Comparison of ENCODE assay signal across 9 cellular contexts in genomic region chr1:64986903-64987871, GRCh38. TPM values are rescaled to one million over a fixed set of nuclear protein-coding genes. Genes with fewer than 3 reads are reported as not detected.
DNase-seq lines count a peak whose midpoint lies in the region; ATAC-seq and TF ChIP-seq lines count a peak whose summit lies in the region.
"Had no signal": no experiment of that assay in that cellular context is flagged by ENCODE, and none has a peak within 500 bp of the region (broad histone marks: within the 10 kb centered on the region; RNA-seq: fewer than 3 reads in every experiment).

No MANE protein-coding gene starts in this region.

- H3K4me1 ChIP-seq in BLaER1 treated with 17β-estradiol and CSF1 and Interleukin-3, amounts not matched to agents 10 nM and 100 nM = peaks cover 15 to 33% (median 22%) of the 10 kb centered on the region in 10 experiments

- intact Hi-C loops in Right ventricle myocardium inferior (cut with DNase I) = no loop called here

- peak; percentile 98 for ATAC-seq in GM19372 (IDR thresholded peaks at IDR 0.05; ENCODE audit: low read depth, unreplicated experiment)
- ATAC-seq in HG03139 (IDR thresholded peaks at IDR 0.05; ENCODE audit: unreplicated experiment) = peak; percentile 97
- ATAC-seq in Right ventricle myocardium inferior = no peak

- peak overlapping the region in 2 of 11 experiments; percentile 15 to 29; a peak in 3 of 22 replicates for H3K9ac ChIP-seq in BLaER1 treated with 17β-estradiol and CSF1 and Interleukin-3, amounts not matched to agents 10 nM and 100 nM

- no peaks in the 10 kb centered on the region for H3K27me3 ChIP-seq in BLaER1 treated with 17β-estradiol and CSF1 and Interleukin-3, amounts not matched to agents 10 nM and 100 nM

- no peak for TF ChIP-seq CTCF in epithelial cell of proximal tubule (conservative IDR thresholded peaks at IDR 0.05; ENCODE audit: low read depth, low read length)

- H3K4me3 ChIP-seq in BLaER1 treated with 17β-estradiol and CSF1 and Interleukin-3, amounts not matched to agents 10 nM and 100 nM = no peak overlapping the region
- H3K4me3 ChIP-seq in epithelial cell of proximal tubule (ENCODE audit: low read depth, low read length) = no peak overlapping the region

- no peaks in the 10 kb centered on the region for H3K9me3 ChIP-seq in BLaER1 treated with 17β-estradiol and CSF1 and Interleukin-3, amounts not matched to agents 10 nM and 100 nM (replicated peaks in 1 of 11)

- H3K27ac ChIP-seq in BLaER1 treated with 17β-estradiol and CSF1 and Interleukin-3, amounts not matched to agents 10 nM and 100 nM = peak overlapping the region in 6 of 11 experiments; percentile 14 to 67 (median 45); a peak in 10 of 22 replicates

- no peaks in the 10 kb centered on the region for H3K36me3 ChIP-seq in BLaER1 treated with 17β-estradiol and CSF1 and Interleukin-3, amounts not matched to agents 10 nM and 100 nM

- H4K20me1 ChIP-seq in BLaER1 treated with 17β-estradiol and CSF1 and Interleukin-3, amounts not matched to agents 10 nM and 100 nM = no peaks in the 10 kb centered on the region

- DNase-seq in epithelial cell of proximal tubule (ENCODE audit: low read depth) = peak; percentile 93
- no peak for DNase-seq in NK-92 (lab: John Stamatoyannopoulos, UW; ENCODE audit: unreplicated experiment)
- no peak for DNase-seq in NCI-H2081 (lab: John Stamatoyannopoulos, UW)
- DNase-seq in Right ventricle myocardium inferior (ENCODE audit: missing footprints) = no peak
- DNase-seq in AG08395 (ENCODE audit: low spot score) = no peak
- DNase-seq: DND-41 had no signal

- peak overlapping the region in 9 of 11 experiments; percentile 5 to 89 (median 52); a peak in 13 of 22 replicates for H3K4me2 ChIP-seq in BLaER1 treated with 17β-estradiol and CSF1 and Interleukin-3, amounts not matched to agents 10 nM and 100 nM

RNA-seq across cellular contexts. Expression of gene JAK1, which starts 20.8 kb away (rescaled TPM):
- 77.5 and 110 TPM in 2 replicates for total RNA-seq in epithelial cell of proximal tubule
- total RNA-seq in Right ventricle myocardium inferior = 87.3 TPM
